In genomic region chr12:29149691-29150382, GRCh38 we compare ENCODE assay signal across 8 cellular contexts. TPM values are rescaled to one million over a fixed set of nuclear protein-coding genes. Genes with fewer than 3 reads are reported as not detected.
DNase-seq lines count a peak whose midpoint lies in the region; ATAC-seq and TF ChIP-seq lines count a peak whose summit lies in the region.

No MANE protein-coding gene starts in this region.

- CTCF ChIA-PET in CD4-positive, alpha-beta memory T cell (lab: Charles Lee; ENCODE audit: partially characterized antibody) = interaction anchor here (1.4 kb wide), 1 partner anchor 9 kb away, joined by 3 read pairs; no protein-coding TSS in a partner anchor
- CTCF ChIA-PET in HEK293T (lab: Yijun Ruan, JAX) = no interaction called here
- CTCF ChIA-PET in activated CD4-positive, alpha-beta T cell treated with anti-CD3 and anti-CD28 coated beads, Interleukin-2, amount 10 ng/mL, durations not matched to agents 7 days and 5 days (lab: Charles Lee) = no interaction called here

- H3K9me3 ChIP-seq in CD4-positive, alpha-beta memory T cell (ENCODE audit: control insufficient read depth in 1 of 2, low read length in 2 of 2) = no peaks in the 10 kb centered on the region

- peak in 4 of 5 donors; percentile 8 to 19 (median 16) for DNase-seq in CD4-positive, alpha-beta memory T cell
- peak; percentile 19 for DNase-seq in HEK293T (ENCODE audit: extremely low spot score)
- peak; percentile 10 for DNase-seq in activated CD4-positive, alpha-beta T cell treated with anti-CD3 and anti-CD28 coated beads, Interleukin-2, amount 10 ng/mL, durations not matched to agents 7 days and 5 days
- DNase-seq in fibroblast of pulmonary artery (ENCODE audit: low read depth) = no peak
- DNase-seq in omental fat pad (ENCODE audit: low spot score) = no peak
- no peak for DNase-seq in NAMALWA (ENCODE audit: low spot score)
- DNase-seq in NCI-H1048 (lab: John Stamatoyannopoulos, UW) = no peak
- no peak for DNase-seq in ureter (ENCODE audit: low spot score)

- H3K27ac ChIP-seq in CD4-positive, alpha-beta memory T cell (ENCODE audit: low read depth, low read length) = peak overlapping the region; percentile 46

- H3K36me3 ChIP-seq in CD4-positive, alpha-beta memory T cell (ENCODE audit: insufficient read depth, low read length) = no peaks in the 10 kb centered on the region

- peaks cover 23 to 49% (median 37%) of the 10 kb centered on the region in 4 donors for H3K4me1 Mint-ChIP-seq in CD4-positive, alpha-beta memory T cell
- peaks cover 38% of the 10 kb centered on the region for H3K4me1 Mint-ChIP-seq in activated CD4-positive, alpha-beta T cell treated with anti-CD3 and anti-CD28 coated beads, Interleukin-2, amount 10 ng/mL, durations not matched to agents 7 days and 5 days

- H3K27ac Mint-ChIP-seq in CD4-positive, alpha-beta memory T cell = peak overlapping the region in 6 of 7 donors; percentile 6 to 86 (median 38)
- H3K27ac Mint-ChIP-seq in activated CD4-positive, alpha-beta T cell treated with anti-CD3 and anti-CD28 coated beads, Interleukin-2, amount 10 ng/mL, durations not matched to agents 7 days and 5 days = peak overlapping the region; percentile 97

- POLR2A ChIA-PET in CD4-positive, alpha-beta memory T cell (lab: Charles Lee; ENCODE audit: partially characterized antibody) = interaction anchor here (2.7 to 3.9 kb wide), 2 partner anchors 10 to 46 kb away, joined by 9 to 13 read pairs; no protein-coding TSS in a partner anchor
- POLR2A ChIA-PET in HEK293T (lab: Yijun Ruan, JAX) = no interaction called here
- POLR2A ChIA-PET in activated CD4-positive, alpha-beta T cell treated with anti-CD3 and anti-CD28 coated beads, Interleukin-2, amount 10 ng/mL, durations not matched to agents 7 days and 5 days (lab: Charles Lee) = no interaction called here

- no peaks in the 10 kb centered on the region for H3K27me3 ChIP-seq in CD4-positive, alpha-beta memory T cell (ENCODE audit: insufficient read depth, low read length)

- H3K27me3 Mint-ChIP-seq in CD4-positive, alpha-beta memory T cell = no peaks in the 10 kb centered on the region
- H3K27me3 Mint-ChIP-seq in activated CD4-positive, alpha-beta T cell treated with anti-CD3 and anti-CD28 coated beads, Interleukin-2, amount 10 ng/mL, durations not matched to agents 7 days and 5 days = peaks cover 29% of the 10 kb centered on the region

- H3K4me3 Mint-ChIP-seq in CD4-positive, alpha-beta memory T cell = peak overlapping the region; percentile 92 to 99 (median 96)
- H3K4me3 Mint-ChIP-seq in activated CD4-positive, alpha-beta T cell treated with anti-CD3 and anti-CD28 coated beads, Interleukin-2, amount 10 ng/mL, durations not matched to agents 7 days and 5 days = peak overlapping the region; percentile 95

- intact Hi-C loops in CD4-positive, alpha-beta memory T cell (cut with micrococcal nuclease) = loop anchor here (1.0 to 5.0 kb wide), 3 partner anchors 10 to 167 kb away; no protein-coding TSS in a partner anchor

- peaks cover 23% of the 10 kb centered on the region for H3K4me1 ChIP-seq in CD4-positive, alpha-beta memory T cell (ENCODE audit: insufficient read depth, low read length)

- H3K9me3 Mint-ChIP-seq in CD4-positive, alpha-beta memory T cell = no peaks in the 10 kb centered on the region
- H3K9me3 Mint-ChIP-seq in activated CD4-positive, alpha-beta T cell treated with anti-CD3 and anti-CD28 coated beads, Interleukin-2, amount 10 ng/mL, durations not matched to agents 7 days and 5 days = peaks cover 3% of the 10 kb centered on the region

- peak; percentile 10 for ATAC-seq in omental fat pad (ENCODE audit: low FRiP score)

- H3K36me3 Mint-ChIP-seq in CD4-positive, alpha-beta memory T cell = peaks cover 0 to 2% of the 10 kb centered on the region in 2 donors
- H3K36me3 Mint-ChIP-seq in activated CD4-positive, alpha-beta T cell treated with anti-CD3 and anti-CD28 coated beads, Interleukin-2, amount 10 ng/mL, durations not matched to agents 7 days and 5 days (ENCODE audit: low read depth) = peaks cover 5% of the 10 kb centered on the region

- no peak for TF ChIP-seq CTCF in fibroblast of pulmonary artery (IDR thresholded peaks at IDR 0.05; ENCODE audit: low read length, missing control alignments)
- no peak for TF ChIP-seq CTCF in omental fat pad (IDR thresholded peaks at IDR 0.05)

- H3K4me3 ChIP-seq in CD4-positive, alpha-beta memory T cell (ENCODE audit: low read length in 2 of 2) = peak overlapping the region; percentile 42 to 74
- peak overlapping the region; percentile 77 for H3K4me3 ChIP-seq in fibroblast of pulmonary artery (replicated peaks; ENCODE audit: low read depth, low read length)

TF ChIP-seq in HEK293T, 16 proteins besides CTCF, POLR2A, EP300 and RAD21:
- no peak for TF ChIP-seq CTBP1 (IDR thresholded peaks at IDR 0.05; ENCODE audit: borderline replicate concordance)
- TF ChIP-seq ELF4 (IDR thresholded peaks at IDR 0.05) = no peak
- no peak for TF ChIP-seq FOXK2 (IDR thresholded peaks at IDR 0.05)
- TF ChIP-seq L3MBTL2 (conservative IDR thresholded peaks at IDR 0.05) = no peak; the same call in none of the 2 replicates
- TF ChIP-seq BHLHE40 (IDR thresholded peaks at IDR 0.05; ENCODE audit: borderline replicate concordance) = no peak
- TF ChIP-seq SUZ12 (IDR thresholded peaks at IDR 0.05) = no peak
- TF ChIP-seq SP1 (IDR thresholded peaks at IDR 0.05) = no peak
- TF ChIP-seq NFRKB (IDR thresholded peaks at IDR 0.05) = no peak
- no peak for TF ChIP-seq LEF1 (IDR thresholded peaks at IDR 0.05; ENCODE audit: borderline replicate concordance)
TF ChIP-seq in HEK293T: peak in this region for 0.

RNA-seq across cellular contexts. Expression of gene FAR2, which starts 0.8 kb away (rescaled TPM):
- 10 to 100 TPM in 1 of 2 experiments, 1 to 10 TPM in 1; 6.2 to 10.1 TPM for total RNA-seq in CD4-positive, alpha-beta memory T cell
- 10 to 100 TPM in 1 of 2 donors, 1 to 10 TPM in 1; 10.0 to 10.6 TPM for polyA plus RNA-seq in CD4-positive, alpha-beta memory T cell
- 10 to 100 TPM; 24.6 to 26.6 TPM for total RNA-seq in activated CD4-positive, alpha-beta T cell treated with anti-CD3 and anti-CD28 coated beads, Interleukin-2, amount 10 ng/mL, durations not matched to agents 7 days and 5 days
- total RNA-seq in omental fat pad (10 to 100 TPM in 3 of 4 donors, 1 to 10 TPM in 1; 4.5 to 25.4 (median 18.7) TPM), ureter (10.1 TPM)

Comparison
In these comparisons a context has a peak if more than half of its experiments do, and no peak if none do; other contexts are left out.
1. DNase-seq: peak in CD4-positive, alpha-beta memory T cell (4 of 5), HEK293T (single experiment) and activated CD4-positive, alpha-beta T cell treated with anti-CD3 and anti-CD28 coated beads, Interleukin-2, amount 10 ng/mL, durations not matched to agents 7 days and 5 days (single experiment); none in fibroblast of pulmonary artery (single experiment), omental fat pad (single experiment), NAMALWA (single experiment), NCI-H1048 (single experiment) and ureter (single experiment).